In the genomic region with DNA sequence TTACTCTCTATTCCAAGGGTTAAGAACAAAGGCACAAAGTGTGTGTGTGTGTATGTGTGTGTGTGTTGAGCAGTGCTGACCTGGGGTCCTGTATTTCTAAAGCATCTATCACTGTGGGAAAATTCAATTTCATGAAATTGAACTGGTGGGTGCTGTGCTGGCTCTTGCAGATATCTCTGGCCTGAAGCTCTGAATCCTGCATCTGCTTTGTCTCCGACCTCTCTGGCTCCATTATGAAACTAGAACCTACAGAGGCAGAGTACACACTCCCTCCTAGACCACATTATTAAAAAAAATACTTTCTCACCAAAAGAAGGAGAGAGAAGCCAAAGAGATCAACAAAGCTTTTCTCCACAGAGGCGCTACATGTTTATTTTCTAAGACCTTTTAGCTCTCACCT, we compare ENCODE assay signal across 21 cellular contexts.
DNase-seq lines count a peak whose midpoint lies in the region; ATAC-seq and TF ChIP-seq lines count a peak whose summit lies in the region.
"Had no signal": no experiment of that assay in that cellular context is flagged by ENCODE, and none has a peak within 500 bp of the region (broad histone marks: within the 10 kb centered on the region; RNA-seq: fewer than 3 reads in every experiment).

No MANE protein-coding gene starts in this region.

- H3K36me3 ChIP-seq in Loucy (ENCODE audit: insufficient read depth, low read length) (no peaks in the 10 kb centered on the region), Karpas-422 (ENCODE audit: insufficient read depth, low read length) (no peaks in the 10 kb centered on the region), vagina (no peaks in the 10 kb centered on the region)
- H3K36me3 ChIP-seq: BE2C, brain microvascular endothelial cell, heart left ventricle, sigmoid colon, uterus had no signal

- H3K9me3 ChIP-seq in Loucy (ENCODE audit: insufficient read depth, low read depth, low read length) (no peaks in the 10 kb centered on the region), Karpas-422 (ENCODE audit: low read length) (no peaks in the 10 kb centered on the region), vagina (no peaks in the 10 kb centered on the region)
- H3K9me3 ChIP-seq: BE2C, heart left ventricle, sigmoid colon, testis, uterus had no signal

- no peaks in the 10 kb centered on the region for H3K27me3 ChIP-seq in Loucy (ENCODE audit: insufficient read depth, low read length, poor library complexity, severe bottlenecking)
- H3K27me3 ChIP-seq in Karpas-422 (ENCODE audit: low read length) = no peaks in the 10 kb centered on the region
- H3K27me3 ChIP-seq in vagina = no peaks in the 10 kb centered on the region
- H3K27me3 ChIP-seq: BE2C, brain microvascular endothelial cell, heart left ventricle, sigmoid colon, testis, uterus had no signal

- DNase-seq in Karpas-422 = no peak
- no peak for DNase-seq in vagina (ENCODE audit: extremely low spot score in 2 of 2)
- DNase-seq in activated CD4-positive, alpha-beta T cell treated with anti-CD3 and anti-CD28 coated beads for 4 hours = no peak
- DNase-seq: activated naive CD4-positive, alpha-beta T cell treated with anti-CD3 and anti-CD28 coated beads for 36 hours; BE2C; brain microvascular endothelial cell; GF-D8; GOT3; heart left ventricle; NCI-H187 treated with DMSO at 0.1 percent for 48 hours; NCI-H226; NCI-H748 treated with DMSO at 0.1 percent for 48 hours; sigmoid colon; stimulated activated naive CD4-positive, alpha-beta T cell treated with Interleukin-2 at 50 U/mL for 16 hours; testis; uterus had no signal

- no peak for TF ChIP-seq POLR2A in vagina (IDR thresholded peaks at IDR 0.05)

- H3K9me2 ChIP-seq in Loucy (replicated peaks; ENCODE audit: low read depth, low read length) (no peaks in the 10 kb centered on the region), Karpas-422 (replicated peaks; ENCODE audit: insufficient read depth, low read length) (no peaks in the 10 kb centered on the region)

- ATAC-seq in GM18870 (IDR thresholded peaks at IDR 0.05; ENCODE audit: unreplicated experiment) (peak; percentile 69), GM19468 (IDR thresholded peaks at IDR 0.05; ENCODE audit: extremely low read depth, unreplicated experiment) (peak; percentile 67), HG02798 (IDR thresholded peaks at IDR 0.05; ENCODE audit: poor library complexity, unreplicated experiment) (peak; percentile 48), GM19397 (IDR thresholded peaks at IDR 0.05; ENCODE audit: unreplicated experiment) (no peak)
- ATAC-seq: heart left ventricle had no signal

- H4K20me1 ChIP-seq in Loucy (ENCODE audit: insufficient read depth, low read length, poor library complexity, severe bottlenecking) (no peaks in the 10 kb centered on the region), Karpas-422 (ENCODE audit: insufficient read depth, low read depth, low read length) (no peaks in the 10 kb centered on the region)

- H3K4me3 ChIP-seq in Loucy (ENCODE audit: low read length, poor library complexity, severe bottlenecking) (no peak overlapping the region), Karpas-422 (ENCODE audit: low read length) (no peak overlapping the region), vagina (no peak overlapping the region)
- H3K4me3 ChIP-seq: heart left ventricle, sigmoid colon, testis, uterus had no signal

- H3K4me1 ChIP-seq in Loucy (ENCODE audit: insufficient read depth, low read length, poor library complexity, severe bottlenecking) (peaks cover 4% of the 10 kb centered on the region), Karpas-422 (ENCODE audit: low read length) (peaks cover 5% of the 10 kb centered on the region), vagina (no peaks in the 10 kb centered on the region)
- H3K4me1 ChIP-seq: BE2C, heart left ventricle, sigmoid colon, testis, uterus had no signal

- H3K27ac ChIP-seq in Karpas-422 (ENCODE audit: low read length) = no peak overlapping the region
- H3K27ac ChIP-seq in vagina = no peak overlapping the region
- H3K27ac ChIP-seq: brain microvascular endothelial cell, heart left ventricle, sigmoid colon, testis, uterus had no signal

- TF ChIP-seq CTCF in Loucy (conservative IDR thresholded peaks at IDR 0.05; ENCODE audit: low read length) = no peak
- no peak for TF ChIP-seq CTCF in vagina (IDR thresholded peaks at IDR 0.05)

- no peaks in the 10 kb centered on the region for H3K79me2 ChIP-seq in Loucy (ENCODE audit: insufficient read depth, low read length)
- H3K79me2 ChIP-seq in Karpas-422 (ENCODE audit: low read length) = no peaks in the 10 kb centered on the region

- H3K9ac ChIP-seq in Loucy (ENCODE audit: low read depth, low read length, poor library complexity, severe bottlenecking) (no peak overlapping the region), Karpas-422 (ENCODE audit: low read length) (no peak overlapping the region)

- intact Hi-C loops in vagina (cut with DNase I) = no loop called here

- H3F3A ChIP-seq in Loucy (ENCODE audit: low read depth) = 0 out of 2 replicates have a peak, but pooled peaks cover under 1% of the 10 kb centered on the region

- H3K4me2 ChIP-seq in Loucy (ENCODE audit: low read depth, low read length, poor library complexity, severe bottlenecking) (no peak overlapping the region), Karpas-422 (ENCODE audit: low read depth, low read length, poor library complexity, severe bottlenecking) (no peak overlapping the region)

- peak overlapping the region; percentile 61 for H2AFZ ChIP-seq in Loucy (ENCODE audit: low read length)
- H2AFZ ChIP-seq in Karpas-422 (ENCODE audit: low read length) = no peak overlapping the region
